ENCODE assay signal across 9 cellular contexts in genomic region chr6:7991992-7992815, GRCh38.
A peak's percentile ranks its signal among the peaks of the same experiment; 100 is the strongest.
DNase-seq lines count a peak whose midpoint lies in the region; ATAC-seq lines count a peak whose summit lies in the region.
"Had no signal": no experiment of that assay in that cellular context is flagged by ENCODE, and none has a peak within 500 bp of the region (broad histone marks: within the 10 kb centered on the region; RNA-seq: fewer than 3 reads in every experiment).

No MANE protein-coding gene starts in this region.

- H3K79me2 ChIP-seq in trophoblast cell (ENCODE audit: control insufficient read depth, insufficient read depth, low read length, poor library complexity), result peaks cover 2% of the 10 kb centered on the region

- CTCF ChIA-PET in activated CD8-positive, alpha-beta memory T cell treated with anti-CD3 and anti-CD28 coated beads, Interleukin-2, amount 10 ng/mL, durations not matched to agents 7 days and 5 days (lab: Charles Lee), result interaction anchor here (1.4 kb wide), 1 partner anchor 270 kb away, joined by 5 read pairs; no protein-coding TSS in a partner anchor

- no peaks in the 10 kb centered on the region for H3K4me1 Mint-ChIP-seq in activated CD8-positive, alpha-beta memory T cell treated with anti-CD3 and anti-CD28 coated beads, Interleukin-2, amount 10 ng/mL, durations not matched to agents 7 days and 5 days

- no peaks in the 10 kb centered on the region for H3K27me3 Mint-ChIP-seq in activated CD8-positive, alpha-beta memory T cell treated with anti-CD3 and anti-CD28 coated beads, Interleukin-2, amount 10 ng/mL, durations not matched to agents 7 days and 5 days

- H3K18ac ChIP-seq in trophoblast cell (ENCODE audit: low read length), result no peak overlapping the region

- H3K4me2 ChIP-seq in trophoblast cell (ENCODE audit: low read length), result peak overlapping the region; percentile 20

- no CpG with 5 or more reads among the region's 7 CpGs for WGBS in trophoblast cell (ENCODE audit: extremely low coverage, insufficient coverage, insufficient read length)

- peak overlapping the region; percentile 3 for H2BK12ac ChIP-seq in trophoblast cell (ENCODE audit: low read length)

- H2BK5ac ChIP-seq in trophoblast cell (ENCODE audit: low read depth, low read length, poor library complexity), result no peak overlapping the region

- no peak overlapping the region for H2BK120ac ChIP-seq in trophoblast cell (ENCODE audit: insufficient read depth, low read length, poor library complexity)

- H3K79me1 ChIP-seq in trophoblast cell (ENCODE audit: low read length), result peaks cover 4% of the 10 kb centered on the region

- no peak overlapping the region for H3K23ac ChIP-seq in trophoblast cell (ENCODE audit: low read length)

- no peak overlapping the region for H3K4ac ChIP-seq in trophoblast cell (ENCODE audit: low read depth, low read length)

- H3K9me3 ChIP-seq in trophoblast cell (ENCODE audit: insufficient read depth, low read depth, low read length), result no peaks in the 10 kb centered on the region

- H3K4me3 Mint-ChIP-seq in activated CD8-positive, alpha-beta memory T cell treated with anti-CD3 and anti-CD28 coated beads, Interleukin-2, amount 10 ng/mL, durations not matched to agents 7 days and 5 days, result no peak overlapping the region

- DNase-seq in AG08396 (ENCODE audit: low spot score) (peak; percentile 73), RPMI7951 (ENCODE audit: low read depth) (peak; percentile 80), fibroblast of peridontal ligament (ENCODE audit: extremely low read depth) (peak; percentile 69), trophoblast cell (peak; percentile 77 to 95), NCI-H446 treated with DMSO at 0.1 percent for 48 hours (lab: John Stamatoyannopoulos, UW) (no peak)
- no peak for DNase-seq in activated CD8-positive, alpha-beta memory T cell treated with anti-CD3 and anti-CD28 coated beads, Interleukin-2, amount 10 ng/mL, durations not matched to agents 7 days and 5 days

- peak overlapping the region; percentile 73 for H3K27ac ChIP-seq in trophoblast cell (ENCODE audit: low read depth, low read length)
- H3K27ac ChIP-seq: HL-60 had no signal

- H4K12ac ChIP-seq in trophoblast cell (ENCODE audit: low read depth, low read length), result no peak overlapping the region

- H3K27me3 ChIP-seq in trophoblast cell (ENCODE audit: insufficient read depth, low read length), result no peaks in the 10 kb centered on the region

- H3K9ac ChIP-seq in trophoblast cell (ENCODE audit: low read length), result no peak overlapping the region

- H3K4me1 ChIP-seq in trophoblast cell (ENCODE audit: control insufficient read depth in 1 of 2, insufficient read depth in 2 of 2, low read length in 2 of 2), result peaks cover 6 to 10% of the 10 kb centered on the region in 2 experiments

- H3K36me3 ChIP-seq in trophoblast cell (ENCODE audit: control insufficient read depth in 1 of 2, insufficient read depth in 2 of 2, low read length in 2 of 2), result no peaks in the 10 kb centered on the region

- H3K36me3 Mint-ChIP-seq in activated CD8-positive, alpha-beta memory T cell treated with anti-CD3 and anti-CD28 coated beads, Interleukin-2, amount 10 ng/mL, durations not matched to agents 7 days and 5 days, result peaks cover 1% of the 10 kb centered on the region

- no peak overlapping the region for H2AFZ ChIP-seq in trophoblast cell (ENCODE audit: insufficient read depth, low read length, poor library complexity)

- ATAC-seq in GM19023 (IDR thresholded peaks at IDR 0.05; ENCODE audit: unreplicated experiment) (peak; percentile 70), HG03175 (IDR thresholded peaks at IDR 0.05; ENCODE audit: unreplicated experiment) (peak; percentile 96)
- no peak for ATAC-seq in activated CD8-positive, alpha-beta memory T cell treated with anti-CD3 and anti-CD28 coated beads, Interleukin-2, amount 10 ng/mL, durations not matched to agents 7 days and 5 days

- H4K8ac ChIP-seq in trophoblast cell (ENCODE audit: low read depth, low read length), result no peak overlapping the region

- no peak overlapping the region for H3K14ac ChIP-seq in trophoblast cell (ENCODE audit: low read length)

- H3K27ac Mint-ChIP-seq in activated CD8-positive, alpha-beta memory T cell treated with anti-CD3 and anti-CD28 coated beads, Interleukin-2, amount 10 ng/mL, durations not matched to agents 7 days and 5 days, result no peak overlapping the region

- no peak overlapping the region for H4K91ac ChIP-seq in trophoblast cell (ENCODE audit: low read depth, low read length)

- H3K9me3 Mint-ChIP-seq in activated CD8-positive, alpha-beta memory T cell treated with anti-CD3 and anti-CD28 coated beads, Interleukin-2, amount 10 ng/mL, durations not matched to agents 7 days and 5 days (ENCODE audit: low read depth), result no peaks in the 10 kb centered on the region

- no peak overlapping the region for H2AK5ac ChIP-seq in trophoblast cell (ENCODE audit: low read length)

- H3K4me3 ChIP-seq in trophoblast cell (ENCODE audit: low read depth, low read length), result no peak overlapping the region

Comparison
In these comparisons a context has a peak if more than half of its experiments do, and no peak if none do; other contexts are left out.
1. DNase-seq: peak in AG08396 (single experiment), RPMI7951 (single experiment), fibroblast of peridontal ligament (single experiment) and trophoblast cell (2 of 2); none in NCI-H446 treated with DMSO at 0.1 percent for 48 hours (single experiment) and activated CD8-positive, alpha-beta memory T cell treated with anti-CD3 and anti-CD28 coated beads, Interleukin-2, amount 10 ng/mL, durations not matched to agents 7 days and 5 days (single experiment).